1 cellular context compared by ENCODE assay signal in genomic region chr10:113524539-113525490, GRCh38.
TF ChIP-seq lines count a peak whose summit lies in the region.

No MANE protein-coding gene starts in this region.

TF ChIP-seq in HCT116, 20 proteins besides CTCF, POLR2A, EP300 and RAD21 (continued from another document):
- TF ChIP-seq REST (IDR thresholded peaks at IDR 0.05; ENCODE audit: low read depth) (no peak), ZNF274 (IDR thresholded peaks at IDR 0.05; ENCODE audit: low read depth, low read length) (no peak), SP1 (IDR thresholded peaks at IDR 0.05; ENCODE audit: low read depth) (no peak), JUND (IDR thresholded peaks at IDR 0.05) (0 out of 2 replicates have a peak, but pooled peaks have one; percentile 24)
